In the genomic region with DNA sequence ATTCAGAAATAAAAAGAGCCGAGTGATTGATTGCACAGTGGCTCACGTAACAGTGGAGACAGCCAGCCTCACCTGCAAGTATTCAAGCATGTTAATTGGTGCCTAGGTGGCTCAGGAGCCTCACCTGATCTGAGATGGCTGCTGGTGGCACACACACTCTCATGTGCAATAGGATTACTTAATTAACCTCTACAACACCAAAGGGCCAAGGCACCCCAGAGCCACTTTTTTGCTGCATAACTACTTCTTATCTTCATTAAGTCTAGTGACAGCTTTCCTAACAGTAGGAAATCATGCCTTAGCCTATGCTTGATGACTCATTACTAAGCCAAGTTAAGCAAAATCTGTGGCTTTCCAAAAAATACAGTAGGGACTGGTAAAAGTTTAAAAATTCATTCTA, we compare ENCODE assay signal across 12 cellular contexts.
DNase-seq lines count a peak whose midpoint lies in the region; ATAC-seq and TF ChIP-seq lines count a peak whose summit lies in the region.
"Had no signal": no experiment of that assay in that cellular context is flagged by ENCODE, and none has a peak within 500 bp of the region (broad histone marks: within the 10 kb centered on the region; RNA-seq: fewer than 3 reads in every experiment).

No MANE protein-coding gene starts in this region.

- H3K79me2 ChIP-seq in parathyroid adenoma, result no peaks in the 10 kb centered on the region

- H3K36me3 ChIP-seq in parathyroid adenoma (ENCODE audit: control insufficient read depth, insufficient read depth, low read length), result no peaks in the 10 kb centered on the region

- peak overlapping the region; percentile 3 for H2AFZ ChIP-seq in parathyroid adenoma

- no peak for TF ChIP-seq CTCF in parathyroid adenoma (IDR thresholded peaks at IDR 0.05)

- H3K4me1 ChIP-seq in parathyroid adenoma, result peaks cover 16% of the 10 kb centered on the region

- DNase-seq in NCI-H1436 (lab: John Stamatoyannopoulos, UW) (peak; percentile 45), NCI-H1436 treated with DMSO at 0.1 percent for 48 hours (lab: John Stamatoyannopoulos, UW) (no peak), NCI-H1417 treated with DMSO at 0.1 percent for 48 hours (lab: John Stamatoyannopoulos, UW) (peak; percentile 90), amniotic stem cell (lab: John Stamatoyannopoulos, UW) (peak; percentile 8), LoVo (ENCODE audit: low spot score) (no peak), NK-92 (lab: John Stamatoyannopoulos, UW; ENCODE audit: unreplicated experiment) (no peak)
- DNase-seq: 8988T; effector memory CD4-positive, alpha-beta T cell; stimulated activated CD4-positive, alpha-beta T cell treated with anti-CD3 and anti-CD28 coated beads, Interleukin-4, amount 100 ng/mL, for 24 hours had no signal

- H3K4me3 ChIP-seq in parathyroid adenoma (ENCODE audit: low read depth, low read length), result peak overlapping the region; percentile 31
- H3K4me3 ChIP-seq: SK-N-MC had no signal

- peak overlapping the region; percentile 90 for H3K27ac ChIP-seq in parathyroid adenoma
- H3K27ac ChIP-seq: SK-N-MC had no signal

- H3K9ac ChIP-seq in parathyroid adenoma, result no peak overlapping the region

- H3K27me3 ChIP-seq in parathyroid adenoma (ENCODE audit: control insufficient read depth, insufficient read depth, low read length), result no peaks in the 10 kb centered on the region

- peak overlapping the region; percentile 48 for H3K4me2 ChIP-seq in parathyroid adenoma (ENCODE audit: low read length)

- no peaks in the 10 kb centered on the region for H3K9me3 ChIP-seq in parathyroid adenoma (ENCODE audit: control insufficient read depth, low read length)

- no peak for ATAC-seq in GM18907 (IDR thresholded peaks at IDR 0.05; ENCODE audit: unreplicated experiment)

Comparison
In these comparisons a context has a peak if more than half of its experiments do, and no peak if none do; other contexts are left out.
1. DNase-seq: peak in NCI-H1436 (single experiment), NCI-H1417 treated with DMSO at 0.1 percent for 48 hours (single experiment) and amniotic stem cell (single experiment); none in NCI-H1436 treated with DMSO at 0.1 percent for 48 hours (single experiment), LoVo (single experiment) and NK-92 (single experiment).